ENCODE assay signal across 1 cellular context in the genomic region with DNA sequence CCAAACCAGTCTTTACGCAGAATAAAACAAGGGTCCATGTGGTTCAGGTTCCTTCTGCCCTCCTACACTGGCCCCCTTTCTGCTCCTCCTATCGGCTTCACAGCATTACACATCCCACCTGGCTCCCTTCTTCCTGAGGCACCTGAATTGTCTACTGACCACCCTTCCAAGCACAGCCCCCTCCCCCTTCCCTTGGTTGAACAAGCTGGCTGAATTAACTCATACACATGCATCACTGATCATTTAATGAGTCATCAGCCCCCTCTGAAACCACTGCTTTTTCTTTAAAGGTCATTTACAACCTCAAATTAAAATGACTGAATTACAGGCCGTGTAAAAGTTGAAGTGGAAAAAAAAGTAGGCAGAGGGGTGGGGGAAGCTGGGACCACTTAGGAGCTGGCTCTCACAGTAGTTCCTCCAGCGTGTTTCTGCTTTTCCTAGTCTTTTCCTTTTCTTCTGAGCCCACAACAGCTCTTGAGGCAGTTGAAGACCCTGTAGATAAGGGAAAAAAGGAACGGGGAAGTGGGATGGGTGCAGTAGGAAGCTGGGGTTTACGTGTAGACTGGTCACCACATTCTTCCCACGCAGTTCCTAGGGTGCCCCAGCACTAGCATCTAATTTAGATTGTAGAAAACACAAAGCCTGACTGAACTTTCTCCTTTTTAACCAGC.
A peak's percentile ranks its signal among the peaks of the same experiment; 100 is the strongest.
TF ChIP-seq lines count a peak whose summit lies in the region.

No MANE protein-coding gene starts in this region.

TF ChIP-seq in GM12878, 131 proteins besides CTCF, POLR2A, EP300 and RAD21 (continued from another document and continues in another):
- TF ChIP-seq, protein P1, sequence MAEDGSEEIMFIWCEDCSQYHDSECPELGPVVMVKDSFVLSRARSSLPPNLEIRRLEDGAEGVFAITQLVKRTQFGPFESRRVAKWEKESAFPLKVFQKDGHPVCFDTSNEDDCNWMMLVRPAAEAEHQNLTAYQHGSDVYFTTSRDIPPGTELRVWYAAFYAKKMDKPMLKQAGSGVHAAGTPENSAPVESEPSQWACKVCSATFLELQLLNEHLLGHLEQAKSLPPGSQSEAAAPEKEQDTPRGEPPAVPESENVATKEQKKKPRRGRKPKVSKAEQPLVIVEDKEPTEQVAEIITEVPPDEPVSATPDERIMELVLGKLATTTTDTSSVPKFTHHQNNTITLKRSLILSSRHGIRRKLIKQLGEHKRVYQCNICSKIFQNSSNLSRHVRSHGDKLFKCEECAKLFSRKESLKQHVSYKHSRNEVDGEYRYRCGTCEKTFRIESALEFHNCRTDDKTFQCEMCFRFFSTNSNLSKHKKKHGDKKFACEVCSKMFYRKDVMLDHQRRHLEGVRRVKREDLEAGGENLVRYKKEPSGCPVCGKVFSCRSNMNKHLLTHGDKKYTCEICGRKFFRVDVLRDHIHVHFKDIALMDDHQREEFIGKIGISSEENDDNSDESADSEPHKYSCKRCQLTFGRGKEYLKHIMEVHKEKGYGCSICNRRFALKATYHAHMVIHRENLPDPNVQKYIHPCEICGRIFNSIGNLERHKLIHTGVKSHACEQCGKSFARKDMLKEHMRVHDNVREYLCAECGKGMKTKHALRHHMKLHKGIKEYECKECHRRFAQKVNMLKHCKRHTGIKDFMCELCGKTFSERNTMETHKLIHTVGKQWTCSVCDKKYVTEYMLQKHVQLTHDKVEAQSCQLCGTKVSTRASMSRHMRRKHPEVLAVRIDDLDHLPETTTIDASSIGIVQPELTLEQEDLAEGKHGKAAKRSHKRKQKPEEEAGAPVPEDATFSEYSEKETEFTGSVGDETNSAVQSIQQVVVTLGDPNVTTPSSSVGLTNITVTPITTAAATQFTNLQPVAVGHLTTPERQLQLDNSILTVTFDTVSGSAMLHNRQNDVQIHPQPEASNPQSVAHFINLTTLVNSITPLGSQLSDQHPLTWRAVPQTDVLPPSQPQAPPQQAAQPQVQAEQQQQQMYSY (CRISPR knock-in tag; IDR thresholded peaks at IDR 0.05), result no peak
- TF ChIP-seq, protein P2, sequence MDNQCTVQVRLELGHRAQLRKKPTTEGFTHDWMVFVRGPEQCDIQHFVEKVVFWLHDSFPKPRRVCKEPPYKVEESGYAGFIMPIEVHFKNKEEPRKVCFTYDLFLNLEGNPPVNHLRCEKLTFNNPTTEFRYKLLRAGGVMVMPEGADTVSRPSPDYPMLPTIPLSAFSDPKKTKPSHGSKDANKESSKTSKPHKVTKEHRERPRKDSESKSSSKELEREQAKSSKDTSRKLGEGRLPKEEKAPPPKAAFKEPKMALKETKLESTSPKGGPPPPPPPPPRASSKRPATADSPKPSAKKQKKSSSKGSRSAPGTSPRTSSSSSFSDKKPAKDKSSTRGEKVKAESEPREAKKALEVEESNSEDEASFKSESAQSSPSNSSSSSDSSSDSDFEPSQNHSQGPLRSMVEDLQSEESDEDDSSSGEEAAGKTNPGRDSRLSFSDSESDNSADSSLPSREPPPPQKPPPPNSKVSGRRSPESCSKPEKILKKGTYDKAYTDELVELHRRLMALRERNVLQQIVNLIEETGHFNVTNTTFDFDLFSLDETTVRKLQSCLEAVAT (IDR thresholded peaks at IDR 0.05), result peak; percentile 77; the same call in 1 of the 2 replicates
- TF ChIP-seq, protein P3, sequence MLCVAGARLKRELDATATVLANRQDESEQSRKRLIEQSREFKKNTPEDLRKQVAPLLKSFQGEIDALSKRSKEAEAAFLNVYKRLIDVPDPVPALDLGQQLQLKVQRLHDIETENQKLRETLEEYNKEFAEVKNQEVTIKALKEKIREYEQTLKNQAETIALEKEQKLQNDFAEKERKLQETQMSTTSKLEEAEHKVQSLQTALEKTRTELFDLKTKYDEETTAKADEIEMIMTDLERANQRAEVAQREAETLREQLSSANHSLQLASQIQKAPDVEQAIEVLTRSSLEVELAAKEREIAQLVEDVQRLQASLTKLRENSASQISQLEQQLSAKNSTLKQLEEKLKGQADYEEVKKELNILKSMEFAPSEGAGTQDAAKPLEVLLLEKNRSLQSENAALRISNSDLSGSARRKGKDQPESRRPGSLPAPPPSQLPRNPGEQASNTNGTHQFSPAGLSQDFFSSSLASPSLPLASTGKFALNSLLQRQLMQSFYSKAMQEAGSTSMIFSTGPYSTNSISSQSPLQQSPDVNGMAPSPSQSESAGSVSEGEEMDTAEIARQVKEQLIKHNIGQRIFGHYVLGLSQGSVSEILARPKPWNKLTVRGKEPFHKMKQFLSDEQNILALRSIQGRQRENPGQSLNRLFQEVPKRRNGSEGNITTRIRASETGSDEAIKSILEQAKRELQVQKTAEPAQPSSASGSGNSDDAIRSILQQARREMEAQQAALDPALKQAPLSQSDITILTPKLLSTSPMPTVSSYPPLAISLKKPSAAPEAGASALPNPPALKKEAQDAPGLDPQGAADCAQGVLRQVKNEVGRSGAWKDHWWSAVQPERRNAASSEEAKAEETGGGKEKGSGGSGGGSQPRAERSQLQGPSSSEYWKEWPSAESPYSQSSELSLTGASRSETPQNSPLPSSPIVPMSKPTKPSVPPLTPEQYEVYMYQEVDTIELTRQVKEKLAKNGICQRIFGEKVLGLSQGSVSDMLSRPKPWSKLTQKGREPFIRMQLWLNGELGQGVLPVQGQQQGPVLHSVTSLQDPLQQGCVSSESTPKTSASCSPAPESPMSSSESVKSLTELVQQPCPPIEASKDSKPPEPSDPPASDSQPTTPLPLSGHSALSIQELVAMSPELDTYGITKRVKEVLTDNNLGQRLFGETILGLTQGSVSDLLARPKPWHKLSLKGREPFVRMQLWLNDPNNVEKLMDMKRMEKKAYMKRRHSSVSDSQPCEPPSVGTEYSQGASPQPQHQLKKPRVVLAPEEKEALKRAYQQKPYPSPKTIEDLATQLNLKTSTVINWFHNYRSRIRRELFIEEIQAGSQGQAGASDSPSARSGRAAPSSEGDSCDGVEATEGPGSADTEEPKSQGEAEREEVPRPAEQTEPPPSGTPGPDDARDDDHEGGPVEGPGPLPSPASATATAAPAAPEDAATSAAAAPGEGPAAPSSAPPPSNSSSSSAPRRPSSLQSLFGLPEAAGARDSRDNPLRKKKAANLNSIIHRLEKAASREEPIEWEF (IDR thresholded peaks at IDR 0.05; ENCODE audit: insufficient replicate concordance, low read depth, low read length), result no peak
- TF ChIP-seq FOXM1 (IDR thresholded peaks at IDR 0.05; ENCODE audit: low read depth, low read length), result peak; percentile 95
- peak; percentile 72 for TF ChIP-seq ZNF217 (IDR thresholded peaks at IDR 0.05)
- TF ChIP-seq, protein P4, sequence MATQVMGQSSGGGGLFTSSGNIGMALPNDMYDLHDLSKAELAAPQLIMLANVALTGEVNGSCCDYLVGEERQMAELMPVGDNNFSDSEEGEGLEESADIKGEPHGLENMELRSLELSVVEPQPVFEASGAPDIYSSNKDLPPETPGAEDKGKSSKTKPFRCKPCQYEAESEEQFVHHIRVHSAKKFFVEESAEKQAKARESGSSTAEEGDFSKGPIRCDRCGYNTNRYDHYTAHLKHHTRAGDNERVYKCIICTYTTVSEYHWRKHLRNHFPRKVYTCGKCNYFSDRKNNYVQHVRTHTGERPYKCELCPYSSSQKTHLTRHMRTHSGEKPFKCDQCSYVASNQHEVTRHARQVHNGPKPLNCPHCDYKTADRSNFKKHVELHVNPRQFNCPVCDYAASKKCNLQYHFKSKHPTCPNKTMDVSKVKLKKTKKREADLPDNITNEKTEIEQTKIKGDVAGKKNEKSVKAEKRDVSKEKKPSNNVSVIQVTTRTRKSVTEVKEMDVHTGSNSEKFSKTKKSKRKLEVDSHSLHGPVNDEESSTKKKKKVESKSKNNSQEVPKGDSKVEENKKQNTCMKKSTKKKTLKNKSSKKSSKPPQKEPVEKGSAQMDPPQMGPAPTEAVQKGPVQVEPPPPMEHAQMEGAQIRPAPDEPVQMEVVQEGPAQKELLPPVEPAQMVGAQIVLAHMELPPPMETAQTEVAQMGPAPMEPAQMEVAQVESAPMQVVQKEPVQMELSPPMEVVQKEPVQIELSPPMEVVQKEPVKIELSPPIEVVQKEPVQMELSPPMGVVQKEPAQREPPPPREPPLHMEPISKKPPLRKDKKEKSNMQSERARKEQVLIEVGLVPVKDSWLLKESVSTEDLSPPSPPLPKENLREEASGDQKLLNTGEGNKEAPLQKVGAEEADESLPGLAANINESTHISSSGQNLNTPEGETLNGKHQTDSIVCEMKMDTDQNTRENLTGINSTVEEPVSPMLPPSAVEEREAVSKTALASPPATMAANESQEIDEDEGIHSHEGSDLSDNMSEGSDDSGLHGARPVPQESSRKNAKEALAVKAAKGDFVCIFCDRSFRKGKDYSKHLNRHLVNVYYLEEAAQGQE (IDR thresholded peaks at IDR 0.05; ENCODE audit: low read depth, low read length), result no peak
- TF ChIP-seq, protein P5, sequence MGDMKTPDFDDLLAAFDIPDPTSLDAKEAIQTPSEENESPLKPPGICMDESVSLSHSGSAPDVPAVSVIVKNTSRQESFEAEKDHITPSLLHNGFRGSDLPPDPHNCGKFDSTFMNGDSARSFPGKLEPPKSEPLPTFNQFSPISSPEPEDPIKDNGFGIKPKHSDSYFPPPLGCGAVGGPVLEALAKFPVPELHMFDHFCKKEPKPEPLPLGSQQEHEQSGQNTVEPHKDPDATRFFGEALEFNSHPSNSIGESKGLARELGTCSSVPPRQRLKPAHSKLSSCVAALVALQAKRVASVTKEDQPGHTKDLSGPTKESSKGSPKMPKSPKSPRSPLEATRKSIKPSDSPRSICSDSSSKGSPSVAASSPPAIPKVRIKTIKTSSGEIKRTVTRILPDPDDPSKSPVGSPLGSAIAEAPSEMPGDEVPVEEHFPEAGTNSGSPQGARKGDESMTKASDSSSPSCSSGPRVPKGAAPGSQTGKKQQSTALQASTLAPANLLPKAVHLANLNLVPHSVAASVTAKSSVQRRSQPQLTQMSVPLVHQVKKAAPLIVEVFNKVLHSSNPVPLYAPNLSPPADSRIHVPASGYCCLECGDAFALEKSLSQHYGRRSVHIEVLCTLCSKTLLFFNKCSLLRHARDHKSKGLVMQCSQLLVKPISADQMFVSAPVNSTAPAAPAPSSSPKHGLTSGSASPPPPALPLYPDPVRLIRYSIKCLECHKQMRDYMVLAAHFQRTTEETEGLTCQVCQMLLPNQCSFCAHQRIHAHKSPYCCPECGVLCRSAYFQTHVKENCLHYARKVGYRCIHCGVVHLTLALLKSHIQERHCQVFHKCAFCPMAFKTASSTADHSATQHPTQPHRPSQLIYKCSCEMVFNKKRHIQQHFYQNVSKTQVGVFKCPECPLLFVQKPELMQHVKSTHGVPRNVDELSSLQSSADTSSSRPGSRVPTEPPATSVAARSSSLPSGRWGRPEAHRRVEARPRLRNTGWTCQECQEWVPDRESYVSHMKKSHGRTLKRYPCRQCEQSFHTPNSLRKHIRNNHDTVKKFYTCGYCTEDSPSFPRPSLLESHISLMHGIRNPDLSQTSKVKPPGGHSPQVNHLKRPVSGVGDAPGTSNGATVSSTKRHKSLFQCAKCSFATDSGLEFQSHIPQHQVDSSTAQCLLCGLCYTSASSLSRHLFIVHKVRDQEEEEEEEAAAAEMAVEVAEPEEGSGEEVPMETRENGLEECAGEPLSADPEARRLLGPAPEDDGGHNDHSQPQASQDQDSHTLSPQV (IDR thresholded peaks at IDR 0.05), result 0 out of 2 replicates have a peak, but pooled peaks have one; percentile 27
- TF ChIP-seq, protein P6, sequence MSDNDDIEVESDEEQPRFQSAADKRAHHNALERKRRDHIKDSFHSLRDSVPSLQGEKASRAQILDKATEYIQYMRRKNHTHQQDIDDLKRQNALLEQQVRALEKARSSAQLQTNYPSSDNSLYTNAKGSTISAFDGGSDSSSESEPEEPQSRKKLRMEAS (IDR thresholded peaks at IDR 0.05; ENCODE audit: low read depth, low read length), result no peak
- TF ChIP-seq CBX3 (IDR thresholded peaks at IDR 0.05; ENCODE audit: borderline replicate concordance, low read depth), result no peak
- TF ChIP-seq SMC3 (IDR thresholded peaks at IDR 0.05; ENCODE audit: borderline replicate concordance, low read length), result no peak
- 0 out of 2 replicates have a peak, but pooled peaks have one; percentile 17 for TF ChIP-seq YY1 (IDR thresholded peaks at IDR 0.05; ENCODE audit: low read depth, low read length)
- TF ChIP-seq ZNF24 (IDR thresholded peaks at IDR 0.05), result peak; percentile 60; the same call in 1 of the 2 replicates
- 0 out of 2 replicates have a peak, but pooled peaks have one; percentile 34 for TF ChIP-seq CBX5 (IDR thresholded peaks at IDR 0.05; ENCODE audit: low read depth)
- TF ChIP-seq ZBED1 (IDR thresholded peaks at IDR 0.05; ENCODE audit: borderline replicate concordance), result peak; percentile 81; the same call in 1 of the 2 replicates
- peak; percentile 81; the same call in 2 of the 3 replicates for TF ChIP-seq POU2F2 (IDR thresholded peaks at IDR 0.05; ENCODE audit: borderline replicate concordance, low read depth, low read length)
- TF ChIP-seq, protein P7, sequence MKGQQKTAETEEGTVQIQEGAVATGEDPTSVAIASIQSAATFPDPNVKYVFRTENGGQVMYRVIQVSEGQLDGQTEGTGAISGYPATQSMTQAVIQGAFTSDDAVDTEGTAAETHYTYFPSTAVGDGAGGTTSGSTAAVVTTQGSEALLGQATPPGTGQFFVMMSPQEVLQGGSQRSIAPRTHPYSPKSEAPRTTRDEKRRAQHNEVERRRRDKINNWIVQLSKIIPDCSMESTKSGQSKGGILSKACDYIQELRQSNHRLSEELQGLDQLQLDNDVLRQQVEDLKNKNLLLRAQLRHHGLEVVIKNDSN (IDR thresholded peaks at IDR 0.05; ENCODE audit: borderline replicate concordance, extremely low read length, insufficient read depth, low read depth, low read length), result no peak
- peak; percentile 99 for TF ChIP-seq MTA2 (IDR thresholded peaks at IDR 0.05; ENCODE audit: low read depth)
- TF ChIP-seq GABPA (IDR thresholded peaks at IDR 0.05; ENCODE audit: low read depth), result peak; percentile 55; the same call in 1 of the 2 replicates
- TF ChIP-seq, protein P8, sequence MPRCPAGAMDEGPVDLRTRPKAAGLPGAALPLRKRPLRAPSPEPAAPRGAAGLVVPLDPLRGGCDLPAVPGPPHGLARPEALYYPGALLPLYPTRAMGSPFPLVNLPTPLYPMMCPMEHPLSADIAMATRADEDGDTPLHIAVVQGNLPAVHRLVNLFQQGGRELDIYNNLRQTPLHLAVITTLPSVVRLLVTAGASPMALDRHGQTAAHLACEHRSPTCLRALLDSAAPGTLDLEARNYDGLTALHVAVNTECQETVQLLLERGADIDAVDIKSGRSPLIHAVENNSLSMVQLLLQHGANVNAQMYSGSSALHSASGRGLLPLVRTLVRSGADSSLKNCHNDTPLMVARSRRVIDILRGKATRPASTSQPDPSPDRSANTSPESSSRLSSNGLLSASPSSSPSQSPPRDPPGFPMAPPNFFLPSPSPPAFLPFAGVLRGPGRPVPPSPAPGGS (IDR thresholded peaks at IDR 0.05; ENCODE audit: borderline replicate concordance, insufficient read depth, low read depth, low read length, poor library complexity, severe bottlenecking), result no peak
- peak; percentile 93 for TF ChIP-seq RUNX3 (IDR thresholded peaks at IDR 0.05; ENCODE audit: low read length)
- TF ChIP-seq, protein P9, sequence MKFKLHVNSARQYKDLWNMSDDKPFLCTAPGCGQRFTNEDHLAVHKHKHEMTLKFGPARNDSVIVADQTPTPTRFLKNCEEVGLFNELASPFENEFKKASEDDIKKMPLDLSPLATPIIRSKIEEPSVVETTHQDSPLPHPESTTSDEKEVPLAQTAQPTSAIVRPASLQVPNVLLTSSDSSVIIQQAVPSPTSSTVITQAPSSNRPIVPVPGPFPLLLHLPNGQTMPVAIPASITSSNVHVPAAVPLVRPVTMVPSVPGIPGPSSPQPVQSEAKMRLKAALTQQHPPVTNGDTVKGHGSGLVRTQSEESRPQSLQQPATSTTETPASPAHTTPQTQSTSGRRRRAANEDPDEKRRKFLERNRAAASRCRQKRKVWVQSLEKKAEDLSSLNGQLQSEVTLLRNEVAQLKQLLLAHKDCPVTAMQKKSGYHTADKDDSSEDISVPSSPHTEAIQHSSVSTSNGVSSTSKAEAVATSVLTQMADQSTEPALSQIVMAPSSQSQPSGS (IDR thresholded peaks at IDR 0.05; ENCODE audit: low read length), result peak; percentile 92
- no peak for TF ChIP-seq SMAD5 (IDR thresholded peaks at IDR 0.05; ENCODE audit: low read depth)
- TF ChIP-seq FOXK2 (IDR thresholded peaks at IDR 0.05), result no peak
- TF ChIP-seq CHD4 (IDR thresholded peaks at IDR 0.05), result no peak
- peak; percentile 97 to 98 for TF ChIP-seq IKZF2 (IDR thresholded peaks at IDR 0.05)
- peak; percentile 94 for TF ChIP-seq PAX5 (IDR thresholded peaks at IDR 0.05; ENCODE audit: borderline replicate concordance, low read depth, low read length)
- no peak for TF ChIP-seq HDGF (IDR thresholded peaks at IDR 0.05)
- peak; percentile 95 for TF ChIP-seq CBFB (IDR thresholded peaks at IDR 0.05; ENCODE audit: low read depth)
